Comparison of ENCODE assay signal across 22 cellular contexts in genomic region chr15:75359537-75360250, GRCh38. TPM values are rescaled to one million over a fixed set of nuclear protein-coding genes. Genes with fewer than 3 reads are reported as not detected.
A peak's percentile ranks its signal among the peaks of the same experiment; 100 is the strongest.
DNase-seq lines count a peak whose midpoint lies in the region; ATAC-seq, FAIRE-seq and TF ChIP-seq lines count a peak whose summit lies in the region.
"Had no signal": no experiment of that assay in that cellular context is flagged by ENCODE, and none has a peak within 500 bp of the region (broad histone marks: within the 10 kb centered on the region; RNA-seq: fewer than 3 reads in every experiment).

No MANE protein-coding gene starts in this region.

- H2AFZ ChIP-seq in endothelial cell of umbilical vein (ENCODE audit: low read depth, low read length) = no peak overlapping the region

- DNase-seq in GM12891 (ENCODE audit: insufficient read length, low spot score) (peak; percentile 14), endothelial cell of umbilical vein (ENCODE audit: low read depth, low spot score) (no peak), mucosa of descending colon (no peak), HFFc6 (no peak), COLO829 (ENCODE audit: low spot score) (no peak), NCI-H446 (lab: John Stamatoyannopoulos, UW) (no peak)
- DNase-seq: BE2C; CD4-positive, alpha-beta memory T cell; COR-L47; DMS153; DMS79 treated with DMSO at 0.1 percent for 48 hours; EL; HCEC 1CT had no signal

- FAIRE-seq in GM12891 (lab: Jason Lieb, UNC) = no peak
- FAIRE-seq in endothelial cell of umbilical vein (lab: Jason Lieb, UNC) = no peak
- FAIRE-seq: A204.1, D721Med, G401.6, GM12892, H1 had no signal

- H3K27me3 ChIP-seq in endothelial cell of umbilical vein (ENCODE audit: control insufficient read depth in 2 of 2, insufficient read depth in 2 of 2, low read length in 2 of 2) = no peaks in the 10 kb centered on the region
- H3K27me3 ChIP-seq: BE2C had no signal

- dilution Hi-C loops in endothelial cell of umbilical vein (cut with MboI; ENCODE audit: extremely low pct_ligation_motif_present, low sequenced_read_pairs) = no loop called here

- CTCF ChIA-PET in HEK293 (lab: Yijun Ruan, JAX) = interaction anchor here (1.8 kb wide), 1 partner anchor 9 kb away, joined by 8 read pairs; the partner anchor contains the start of gene MAN2C1
- CTCF ChIA-PET in endothelial cell of umbilical vein (lab: Charles Lee) = interaction anchor here (0.6 to 2.3 kb wide), 2 partner anchors 9 to 1680 kb away, joined by 3 to 9 read pairs; partner anchors contain the start of gene MAN2C1

- intact Hi-C loops in endothelial cell of umbilical vein (cut with micrococcal nuclease) (loop anchor here (10.0 kb wide), 1 partner anchor 445 kb away; no protein-coding TSS in a partner anchor), mucosa of descending colon (cut with DNase I, micrococcal nuclease) (no loop called here)

- POLR2A ChIA-PET in HEK293 (lab: Yijun Ruan, JAX) = interaction anchor here (0.8 to 2.9 kb wide), 4 partner anchors 9 to 220 kb away, joined by 3 to 12 read pairs (median 4); partner anchors contain the start of genes MAN2C1 and PTPN9
- POLR2A ChIA-PET in endothelial cell of umbilical vein (lab: Charles Lee) = no interaction called here

- H3K27ac ChIP-seq in HEK293 (ENCODE audit: extremely low read depth, low read depth, low read length) (no peak overlapping the region), endothelial cell of umbilical vein (ENCODE audit: insufficient read depth, low read depth, low read length) (no peak overlapping the region)
- H3K27ac ChIP-seq: C4-2B had no signal

- peaks cover 1% of the 10 kb centered on the region for H3K27me3 Mint-ChIP-seq in HFFc6 (ENCODE audit: insufficient read depth)
- H3K27me3 Mint-ChIP-seq: CD4-positive, alpha-beta memory T cell; IgD-negative memory B cell had no signal

- TF ChIP-seq CTCF in HEK293 (tag by site-specific recombination; IDR thresholded peaks at IDR 0.05) (no peak), endothelial cell of umbilical vein (IDR thresholded peaks at IDR 0.05; ENCODE audit: extremely low read depth in 1 of 2, insufficient read depth in 1 of 2, low read depth in 1 of 2, low read length in 2 of 2) (no peak), mucosa of descending colon (IDR thresholded peaks at IDR 0.05) (no peak), HFFc6 (IDR thresholded peaks at IDR 0.05) (no peak)

- no peaks in the 10 kb centered on the region for H4K20me1 ChIP-seq in endothelial cell of umbilical vein (replicated peaks; ENCODE audit: control insufficient read depth, extremely low read depth, insufficient read depth, low read length)

- H3K4me3 ChIP-seq in HEK293 (ENCODE audit: low read depth, low read length) = no peak overlapping the region
- no peak overlapping the region for H3K4me3 ChIP-seq in endothelial cell of umbilical vein (replicated peaks in 1 of 3; ENCODE audit: insufficient read depth in 1 of 3, low read depth in 1 of 3, low read length in 3 of 3)
- no peak overlapping the region for H3K4me3 ChIP-seq in mucosa of descending colon

- H3K9me3 ChIP-seq in HEK293 (ENCODE audit: control insufficient read depth, insufficient read depth, low read depth, low read length) (no peaks in the 10 kb centered on the region), endothelial cell of umbilical vein (replicated peaks; ENCODE audit: control insufficient read depth, insufficient read depth, low read length) (no peaks in the 10 kb centered on the region), mucosa of descending colon (no peaks in the 10 kb centered on the region)
- H3K9me3 ChIP-seq: BE2C had no signal

- no peaks in the 10 kb centered on the region for H3K4me1 Mint-ChIP-seq in HFFc6 (ENCODE audit: low read depth)

- no peak overlapping the region for H3K27ac Mint-ChIP-seq in HFFc6

- H3K4me1 ChIP-seq in HEK293 (ENCODE audit: control insufficient read depth, insufficient read depth, low read length) (no peaks in the 10 kb centered on the region), endothelial cell of umbilical vein (ENCODE audit: control insufficient read depth, extremely low read depth, insufficient read depth, low read length) (no peaks in the 10 kb centered on the region), mucosa of descending colon (ENCODE audit: low read depth) (no peaks in the 10 kb centered on the region)
- H3K4me1 ChIP-seq: BE2C had no signal

- H3K4me3 Mint-ChIP-seq in HFFc6 = no peak overlapping the region
- H3K4me3 Mint-ChIP-seq: CD4-positive, alpha-beta memory T cell had no signal

- H3K9me3 Mint-ChIP-seq in HFFc6 = no peaks in the 10 kb centered on the region
- H3K9me3 Mint-ChIP-seq: CD4-positive, alpha-beta memory T cell; IgD-negative memory B cell had no signal

- 0 out of 2 replicates have a peak, but pooled peaks cover 5% of the 10 kb centered on the region for H3K36me3 Mint-ChIP-seq in HFFc6 (ENCODE audit: low read depth)

- TF ChIP-seq POLR2A in GM12891 (IDR thresholded peaks at IDR 0.05; ENCODE audit: low read depth, low read length) = no peak
- TF ChIP-seq POLR2A in endothelial cell of umbilical vein (IDR thresholded peaks at IDR 0.05; ENCODE audit: low read depth, low read length) = no peak

- H3K4me2 ChIP-seq in endothelial cell of umbilical vein (ENCODE audit: insufficient read depth, low read length) = no peak overlapping the region

- H3K9ac ChIP-seq in endothelial cell of umbilical vein (replicated peaks; ENCODE audit: extremely low read depth, insufficient read depth, low read length) = no peak overlapping the region

- peaks cover 0 to 76% of the 10 kb centered on the region in 2 experiments for H3K36me3 ChIP-seq in HEK293 (ENCODE audit: control insufficient read depth in 2 of 2, insufficient read depth in 1 of 2, low read length in 2 of 2)
- peaks cover 4 to 57% of the 10 kb centered on the region in 2 experiments for H3K36me3 ChIP-seq in endothelial cell of umbilical vein (ENCODE audit: control insufficient read depth in 2 of 2, extremely low read depth in 1 of 2, insufficient read depth in 2 of 2, low read length in 2 of 2)
- H3K36me3 ChIP-seq in mucosa of descending colon (ENCODE audit: low read depth) = no peaks in the 10 kb centered on the region

- peak; percentile 11 for ATAC-seq in mucosa of descending colon

- BruUV-seq in endothelial cell of umbilical vein (replicated peaks; lab: Mats Ljungman, UMichigan) = TSS peak; percentile 3

- no peaks in the 10 kb centered on the region for H3K79me2 ChIP-seq in endothelial cell of umbilical vein (ENCODE audit: control insufficient read depth, insufficient read depth, low read length)

- H3K9me1 ChIP-seq in endothelial cell of umbilical vein (replicated peaks; ENCODE audit: control insufficient read depth, extremely low read depth, insufficient read depth, low read length) = no peaks in the 10 kb centered on the region

TF ChIP-seq in GM12891, 5 proteins besides CTCF, POLR2A, EP300 and RAD21 (continues in another document):
- TF ChIP-seq SPI1 (IDR thresholded peaks at IDR 0.05; ENCODE audit: low read depth, low read length) (no peak), POU2F2 (IDR thresholded peaks at IDR 0.05; ENCODE audit: low read depth, low read length) (no peak)

TF ChIP-seq in HEK293, 187 proteins besides CTCF, POLR2A, EP300 and RAD21 (continues in another document):
- TF ChIP-seq SCRT2 (tag by site-specific recombination; IDR thresholded peaks at IDR 0.05) = peak; percentile 80

TF ChIP-seq in endothelial cell of umbilical vein, 7 proteins besides CTCF, POLR2A, EP300 and RAD21:
- no peak for TF ChIP-seq MYC (IDR thresholded peaks at IDR 0.05; ENCODE audit: low read depth, low read length)
TF ChIP-seq in endothelial cell of umbilical vein: peak in this region for 0.

RNA-seq across cellular contexts. Expression of gene MAN2C1, which starts 8.7 kb away (rescaled TPM):
- polyA plus RNA-seq in GM12891 (2012; ENCODE audit: low read depth, missing spikeins) = 85.5 TPM
- total RNA-seq in endothelial cell of umbilical vein (248 TPM in 2 replicates), mucosa of descending colon (100 to 1,000 TPM; 192 to 239 (median 217) TPM)
- 198 and 220 TPM in 2 replicates for polyA plus RNA-seq in endothelial cell of umbilical vein
- polyA plus RNA-seq in endothelial cell of umbilical vein (2011; cell fraction: cytosol; rRNA removed) = 36.8 and 59.2 TPM in 2 replicates
- 1,499 and 1,889 TPM in 2 replicates for polyA plus RNA-seq in endothelial cell of umbilical vein (2011; cell fraction: nucleus; rRNA removed)
- polyA plus RNA-seq in endothelial cell of umbilical vein (2012) = 119 and 124 TPM in 2 replicates
- 143 and 184 TPM in 2 replicates for polyA minus RNA-seq in endothelial cell of umbilical vein
- polyA minus RNA-seq in endothelial cell of umbilical vein (2011; cell fraction: cytosol; rRNA and poly(A)+ RNA removed) = 50.2 TPM
- 260 and 342 TPM in 2 replicates for polyA minus RNA-seq in endothelial cell of umbilical vein (2011; cell fraction: nucleus; rRNA and poly(A)+ RNA removed)
- 100 to 1,000 TPM in 4 of 6 experiments, 10 to 100 TPM in 2; 92.8 to 111 (median 105) TPM for total RNA-seq in HFFc6 (2021; fragmentation: NEBNext Ultra II Directional; extraction: Animal tissue kit (Norgen Biotek cat#: 25700))

RNA-seq across cellular contexts. Expression of gene NEIL1, which starts 12.9 kb away (rescaled TPM):
- 27.8 TPM for polyA plus RNA-seq in GM12891 (2012; ENCODE audit: low read depth, missing spikeins)
- 21.7 and 29.5 TPM in 2 replicates for total RNA-seq in endothelial cell of umbilical vein
- polyA plus RNA-seq in endothelial cell of umbilical vein = 29.5 and 34.5 TPM in 2 replicates
- 4.2 and 12.2 TPM in 2 replicates for polyA plus RNA-seq in endothelial cell of umbilical vein (2011; cell fraction: cytosol; rRNA removed)
- polyA plus RNA-seq in endothelial cell of umbilical vein (2011; cell fraction: nucleus; rRNA removed) = 156 and 206 TPM in 2 replicates
- 10.6 and 11.3 TPM in 2 replicates for polyA plus RNA-seq in endothelial cell of umbilical vein (2012)
- polyA minus RNA-seq in endothelial cell of umbilical vein = 14.8 and 29.0 TPM in 2 replicates
- polyA minus RNA-seq in endothelial cell of umbilical vein (2011; cell fraction: cytosol; rRNA and poly(A)+ RNA removed) = 3.4 TPM
- 23.5 and 34.7 TPM in 2 replicates for polyA minus RNA-seq in endothelial cell of umbilical vein (2011; cell fraction: nucleus; rRNA and poly(A)+ RNA removed)
- 10 to 100 TPM; 38.0 to 67.9 (median 41.4) TPM for total RNA-seq in mucosa of descending colon
- total RNA-seq in HFFc6 (2021; fragmentation: NEBNext Ultra II Directional; extraction: Animal tissue kit (Norgen Biotek cat#: 25700)) = 1 to 10 TPM in 4 of 6 experiments, under 1 TPM in 2; 0.83 to 3.6 (median 2.4) TPM
- total RNA-seq: HT1080 had no signal

RNA-seq across cellular contexts. Expression of gene COMMD4, which starts 23.8 kb away (rescaled TPM):
- polyA plus RNA-seq in GM12891 (2012; ENCODE audit: low read depth, missing spikeins) = 99.8 TPM
- total RNA-seq in endothelial cell of umbilical vein (105 and 114 TPM in 2 replicates), mucosa of descending colon (10 to 100 TPM; 57.2 to 84.9 (median 72.3) TPM)
- 244 and 254 TPM in 2 replicates for polyA plus RNA-seq in endothelial cell of umbilical vein
- polyA plus RNA-seq in endothelial cell of umbilical vein (2011; cell fraction: cytosol; rRNA removed) = 240 and 254 TPM in 2 replicates
- 221 and 233 TPM in 2 replicates for polyA plus RNA-seq in endothelial cell of umbilical vein (2011; cell fraction: nucleus; rRNA removed)
- polyA plus RNA-seq in endothelial cell of umbilical vein (2012) = 65.2 and 76.7 TPM in 2 replicates
- 37.9 and 39.1 TPM in 2 replicates for polyA minus RNA-seq in endothelial cell of umbilical vein
- 105 TPM for polyA minus RNA-seq in endothelial cell of umbilical vein (2011; cell fraction: cytosol; rRNA and poly(A)+ RNA removed)
- polyA minus RNA-seq in endothelial cell of umbilical vein (2011; cell fraction: nucleus; rRNA and poly(A)+ RNA removed) = 15.4 and 18.5 TPM in 2 replicates
- total RNA-seq in HFFc6 (2021; fragmentation: NEBNext Ultra II Directional; extraction: Animal tissue kit (Norgen Biotek cat#: 25700)) = 100 to 1,000 TPM in 5 of 6 experiments, 10 to 100 TPM in 1; 90.1 to 133 (median 109) TPM
